Comparison of ENCODE assay signal across 8 cellular contexts in genomic region chr9:125746017-125746773, GRCh38. TPM values are rescaled to one million over a fixed set of nuclear protein-coding genes. Genes with fewer than 3 reads are reported as not detected.
DNase-seq lines count a peak whose midpoint lies in the region; ATAC-seq lines count a peak whose summit lies in the region.

No MANE protein-coding gene starts in this region.

- H4K20me1 ChIP-seq in BLaER1: peaks cover 35% of the 10 kb centered on the region

- H3K4me2 ChIP-seq in BLaER1: peak overlapping the region; percentile 96

- peak; percentile 70 for ATAC-seq in GM19324 (IDR thresholded peaks at IDR 0.05; ENCODE audit: low FRiP score, unreplicated experiment)
- ATAC-seq in HG03460 (IDR thresholded peaks at IDR 0.05; ENCODE audit: unreplicated experiment): peak; percentile 66
- peak; percentile 87 for ATAC-seq in left lobe of liver

- H3K36me3 ChIP-seq in BLaER1: 0 out of 2 replicates have a peak, but pooled peaks cover 8% of the 10 kb centered on the region

- no peaks in the 10 kb centered on the region for H3K9me3 ChIP-seq in BLaER1

- peak overlapping the region; percentile 81 for H3K4me3 Mint-ChIP-seq in activated CD4-positive, alpha-beta T cell treated with anti-CD3 and anti-CD28 coated beads, Interleukin-2, amount 10 ng/mL, durations not matched to agents 7 days and 5 days

- peak overlapping the region; percentile 90 for H3K27ac Mint-ChIP-seq in activated CD4-positive, alpha-beta T cell treated with anti-CD3 and anti-CD28 coated beads, Interleukin-2, amount 10 ng/mL, durations not matched to agents 7 days and 5 days

- POLR2A ChIA-PET in activated CD4-positive, alpha-beta T cell treated with anti-CD3 and anti-CD28 coated beads, Interleukin-2, amount 10 ng/mL, durations not matched to agents 7 days and 5 days (lab: Charles Lee): no interaction called here

- H3K9ac ChIP-seq in BLaER1: peak overlapping the region; percentile 79

- peaks cover 33% of the 10 kb centered on the region for H3K27me3 Mint-ChIP-seq in activated CD4-positive, alpha-beta T cell treated with anti-CD3 and anti-CD28 coated beads, Interleukin-2, amount 10 ng/mL, durations not matched to agents 7 days and 5 days

- peaks cover 37% of the 10 kb centered on the region for H3K4me1 Mint-ChIP-seq in activated CD4-positive, alpha-beta T cell treated with anti-CD3 and anti-CD28 coated beads, Interleukin-2, amount 10 ng/mL, durations not matched to agents 7 days and 5 days

- no peaks in the 10 kb centered on the region for H3K9me3 Mint-ChIP-seq in activated CD4-positive, alpha-beta T cell treated with anti-CD3 and anti-CD28 coated beads, Interleukin-2, amount 10 ng/mL, durations not matched to agents 7 days and 5 days

- peaks cover 22% of the 10 kb centered on the region for H3K4me1 ChIP-seq in BLaER1

- peak overlapping the region; percentile 80 for H3K27ac ChIP-seq in BLaER1

- H3K36me3 Mint-ChIP-seq in activated CD4-positive, alpha-beta T cell treated with anti-CD3 and anti-CD28 coated beads, Interleukin-2, amount 10 ng/mL, durations not matched to agents 7 days and 5 days (ENCODE audit: low read depth): peaks cover 16% of the 10 kb centered on the region

- peaks cover 37% of the 10 kb centered on the region for H3K27me3 ChIP-seq in BLaER1

- DNase-seq in NCI-H526 (lab: John Stamatoyannopoulos, UW) (peak; percentile 68 to 90), cortex of kidney (lab: John Stamatoyannopoulos, UW) (peak; percentile 35), left lobe of liver (ENCODE audit: low spot score) (peak; percentile 96)
- peak; percentile 92 for DNase-seq in activated CD4-positive, alpha-beta T cell treated with anti-CD3 and anti-CD28 coated beads, Interleukin-2, amount 10 ng/mL, durations not matched to agents 7 days and 5 days
- DNase-seq in stimulated activated CD4-positive, alpha-beta T cell treated with anti-CD3 and anti-CD28 coated beads, Interleukin-2, amount 100 ng/mL, for 24 hours: peak; percentile 93 to 95

- CTCF ChIA-PET in activated CD4-positive, alpha-beta T cell treated with anti-CD3 and anti-CD28 coated beads, Interleukin-2, amount 10 ng/mL, durations not matched to agents 7 days and 5 days (lab: Charles Lee): interaction anchor here (0.6 to 1.5 kb wide), 3 partner anchors 29 to 137 kb away, joined by 3 to 8 read pairs (median 5); no protein-coding TSS in a partner anchor

- H3K4me3 ChIP-seq in BLaER1: peak overlapping the region; percentile 79

RNA-seq across cellular contexts. Expression of gene PBX3, which starts 1.0 kb away (rescaled TPM):
- total RNA-seq in activated CD4-positive, alpha-beta T cell treated with anti-CD3 and anti-CD28 coated beads, Interleukin-2, amount 10 ng/mL, durations not matched to agents 7 days and 5 days: 10 to 100 TPM; 21.5 to 22.5 TPM
- 15.0 TPM for total RNA-seq in left lobe of liver

RNA-seq across cellular contexts. Expression of gene MAPKAP1, which starts 39.2 kb away (rescaled TPM):
- total RNA-seq in activated CD4-positive, alpha-beta T cell treated with anti-CD3 and anti-CD28 coated beads, Interleukin-2, amount 10 ng/mL, durations not matched to agents 7 days and 5 days: 10 to 100 TPM; 58.7 to 63.6 TPM
- total RNA-seq in left lobe of liver: 42.4 TPM

Comparison
In these comparisons a context has a peak if more than half of its experiments do, and no peak if none do; other contexts are left out.
1. Peak in every context shown above with its lines: DNase-seq, ATAC-seq, H3K4me3 ChIP-seq and H3K27ac ChIP-seq.
2. DNase-seq: peak in every context shown above with its lines; median percentile 96 in left lobe of liver; 94 in stimulated activated CD4-positive, alpha-beta T cell treated with anti-CD3 and anti-CD28 coated beads, Interleukin-2, amount 100 ng/mL, for 24 hours; 92 in activated CD4-positive, alpha-beta T cell treated with anti-CD3 and anti-CD28 coated beads, Interleukin-2, amount 10 ng/mL, durations not matched to agents 7 days and 5 days; 79 in NCI-H526; 35 in cortex of kidney.